ENCODE assay signal across 18 cellular contexts in the genomic region with DNA sequence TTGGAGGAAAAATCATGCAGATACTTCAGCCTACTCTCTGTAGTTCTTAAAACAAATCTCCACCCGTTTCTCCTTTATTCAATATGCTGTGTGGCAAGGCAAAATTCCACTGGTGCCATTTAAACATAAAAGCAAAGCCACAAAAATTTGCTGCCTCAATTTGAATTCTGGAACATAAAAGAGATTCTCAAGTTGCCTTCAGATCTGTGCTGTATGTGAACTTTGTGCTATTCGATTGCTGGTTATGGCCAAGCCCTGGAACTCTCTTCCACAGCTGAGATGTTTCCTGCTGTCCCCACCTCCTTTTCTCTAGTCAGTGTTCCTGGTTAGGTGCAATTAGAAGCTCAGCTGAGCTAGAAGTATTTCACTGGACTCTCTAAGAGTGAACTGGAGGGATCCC.
"Had no signal": no experiment of that assay in that cellular context is flagged by ENCODE, and none has a peak within 500 bp of the region (broad histone marks: within the 10 kb centered on the region; RNA-seq: fewer than 3 reads in every experiment).

No MANE protein-coding gene starts in this region.

- H3K27me3 ChIP-seq: esophagus squamous epithelium, hepatocyte, pancreas, right lobe of liver, spleen, thyroid gland had no signal

- DNase-seq: activated CD4-positive, alpha-beta T cell treated with anti-CD3 and anti-CD28 coated beads, Interleukin-2, amount 10 ng/mL, durations not matched to agents 7 days and 5 days; activated CD8-positive, alpha-beta T cell treated with anti-CD3 and anti-CD28 coated beads, Interleukin-2, amount 10 ng/mL, durations not matched to agents 7 days and 5 days; activated naive CD4-positive, alpha-beta T cell treated with anti-CD3 and anti-CD28 coated beads for 36 hours; activated T-cell treated with anti-CD3 and anti-CD28 coated beads, Interleukin-2, amount 50 U/mL, for 24 hours; anterior cingulate cortex; effector memory CD4-positive, alpha-beta T cell; esophagus squamous epithelium; foreskin fibroblast; left cardiac atrium; lower lobe of right lung; pancreas; right lobe of liver; SK-N-SH; spleen; stimulated activated CD4-positive, alpha-beta T cell treated with anti-CD3 and anti-CD28 coated beads, Interleukin-4, amount 100 ng/mL, for 4 hours; T-cell; thyroid gland had no signal

- H3K36me3 ChIP-seq: esophagus squamous epithelium, lower lobe of right lung, pancreas, right lobe of liver, spleen, thyroid gland had no signal

- H3K9me3 ChIP-seq: pancreas, right lobe of liver, SK-N-SH, thyroid gland had no signal

- H2AFZ ChIP-seq: hepatocyte had no signal

- H3K4me1 ChIP-seq: esophagus squamous epithelium, lower lobe of right lung, right lobe of liver, spleen, thyroid gland had no signal

- H3K4me3 ChIP-seq: esophagus squamous epithelium, hepatocyte, lower lobe of right lung, pancreas, right lobe of liver, spleen, thyroid gland had no signal

- H3K27ac ChIP-seq: esophagus squamous epithelium, hepatocyte, lower lobe of right lung, pancreas, right lobe of liver, spleen, thyroid gland had no signal
